26 cellular contexts compared by ENCODE assay signal in the genomic region with DNA sequence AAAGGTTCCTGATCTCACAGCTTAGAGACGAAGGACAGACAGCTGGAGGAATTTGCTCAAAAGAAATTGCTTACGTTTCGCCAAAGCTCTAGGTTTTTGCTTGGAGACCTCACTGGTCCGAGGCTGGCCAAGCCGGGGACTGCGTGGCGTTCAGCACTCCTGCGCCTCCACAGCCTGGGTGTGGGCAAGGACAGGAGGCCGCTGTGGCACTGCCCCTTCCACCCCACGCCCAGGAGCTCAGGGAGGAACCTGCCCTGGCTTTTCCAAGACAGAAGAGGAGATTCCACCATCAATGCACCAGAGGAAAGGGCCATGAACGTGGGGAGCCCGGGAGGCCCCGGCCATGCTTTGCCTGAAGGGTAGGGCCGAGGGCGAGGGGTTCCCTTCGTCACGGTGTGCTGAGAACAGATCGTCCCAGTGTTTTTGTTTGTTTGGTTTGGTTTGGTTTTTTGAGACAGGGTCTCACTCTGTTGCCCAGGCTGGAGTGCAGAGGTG.
DNase-seq lines count a peak whose midpoint lies in the region; ATAC-seq, FAIRE-seq and TF ChIP-seq lines count a peak whose summit lies in the region.
"Had no signal": no experiment of that assay in that cellular context is flagged by ENCODE, and none has a peak within 500 bp of the region (broad histone marks: within the 10 kb centered on the region; RNA-seq: fewer than 3 reads in every experiment).

No MANE protein-coding gene starts in this region.

- H3K36me3 ChIP-seq in GM23338 (ENCODE audit: insufficient read depth) (no peaks in the 10 kb centered on the region), keratinocyte (ENCODE audit: control insufficient read depth in 2 of 2, extremely low read depth in 1 of 2, insufficient read depth in 2 of 2, low read length in 2 of 2) (no peaks in the 10 kb centered on the region), spleen (no peaks in the 10 kb centered on the region)
- H3K36me3 ChIP-seq: BE2C; BLaER1 treated with 17β-estradiol and CSF1 and Interleukin-3, amounts not matched to agents 10 nM and 100 nM had no signal

- no peak overlapping the region for H3K23ac ChIP-seq in H9 (ENCODE audit: insufficient read length, low read depth, low read length)

- H3K4me1 Mint-ChIP-seq in GM23338 (peaks cover 17% of the 10 kb centered on the region), H9 (peaks cover 18 to 21% of the 10 kb centered on the region in 2 experiments)
- H3K4me1 Mint-ChIP-seq: CD8-positive, alpha-beta memory T cell had no signal

- H3K79me2 ChIP-seq in GM23338 (replicated peaks; ENCODE audit: insufficient read depth) = no peaks in the 10 kb centered on the region
- H3K79me2 ChIP-seq in H9 (ENCODE audit: insufficient read depth, low read length) = no peaks in the 10 kb centered on the region
- H3K79me2 ChIP-seq in keratinocyte (ENCODE audit: control insufficient read depth, insufficient read depth, low read length) = no peaks in the 10 kb centered on the region

- H3K9ac ChIP-seq in H9 (ENCODE audit: extremely low read depth, insufficient read length, low read length) (no peak overlapping the region), keratinocyte (ENCODE audit: control insufficient read depth, extremely low read depth, insufficient read depth, low read length) (peak overlapping the region; percentile 39)
- H3K9ac ChIP-seq: BLaER1 treated with 17β-estradiol and CSF1 and Interleukin-3, amounts not matched to agents 10 nM and 100 nM; GM23248 had no signal

- no peak overlapping the region for H2BK5ac ChIP-seq in H9 (ENCODE audit: insufficient read length, low read length)

- H3K4me3 ChIP-seq in GM23338 (no peak overlapping the region), keratinocyte (ENCODE audit: control insufficient read depth in 2 of 3, extremely low read depth in 1 of 3, insufficient read depth in 2 of 3, low read depth in 1 of 3, low read length in 3 of 3) (peak overlapping the region in 1 of 3 experiments; percentile 49), spleen (no peak overlapping the region)
- H3K4me3 ChIP-seq: A549; BLaER1 treated with 17β-estradiol and CSF1 and Interleukin-3, amounts not matched to agents 10 nM and 100 nM; GM12878; GM23248 had no signal

- H3K23me2 ChIP-seq in H9 (ENCODE audit: insufficient read length, low read depth, low read length, poor library complexity, severe bottlenecking) = no peaks in the 10 kb centered on the region

- intact Hi-C loops in spleen (cut with DNase I; ENCODE audit: low total_unique reads) = no loop called here

- H3K56ac ChIP-seq in H9 (ENCODE audit: insufficient read length, low read depth, low read length) = no peak overlapping the region

- no peak overlapping the region for H2AK5ac ChIP-seq in H9 (ENCODE audit: insufficient read length, low read length)

- H3K14ac ChIP-seq in H9 (ENCODE audit: insufficient read depth, low read length) = no peak overlapping the region

- TF ChIP-seq CTCF in GM23338 (conservative IDR thresholded peaks at IDR 0.05; ENCODE audit: low read depth in 2 of 2) (no peak), H9 (conservative IDR thresholded peaks at IDR 0.05) (no peak), keratinocyte (optimal IDR thresholded peaks at IDR 0.05 in 1 of 3, IDR thresholded peaks at IDR 0.05 in 1 of 3, conservative IDR thresholded peaks at IDR 0.05 in 1 of 3; ENCODE audit: extremely low read depth in 1 of 3, insufficient read depth in 2 of 3, low read length in 3 of 3) (no peak), spleen (IDR thresholded peaks at IDR 0.05 in 8 of 11, conservative IDR thresholded peaks at IDR 0.05 in 3 of 11) (no peak)

- no peaks in the 10 kb centered on the region for H3K9me2 ChIP-seq in GM23338 (ENCODE audit: insufficient read depth)

- H3K79me1 ChIP-seq in H9 (ENCODE audit: insufficient read depth, low read depth, low read length, poor library complexity, severe bottlenecking) = no peaks in the 10 kb centered on the region

- no peaks in the 10 kb centered on the region for H3K27me3 ChIP-seq in GM23338 (ENCODE audit: insufficient read depth)
- H3K27me3 ChIP-seq in H9 (ENCODE audit: insufficient read depth, low read length) = no peaks in the 10 kb centered on the region
- H3K27me3 ChIP-seq in keratinocyte (ENCODE audit: control insufficient read depth, extremely low read depth, insufficient read depth, low read length) = no peaks in the 10 kb centered on the region
- H3K27me3 ChIP-seq in spleen (replicated peaks in 1 of 7) = peaks cover 0 to 30% (median 0%) of the 10 kb centered on the region in 7 donors
- H3K27me3 ChIP-seq: BE2C had no signal

- H3K4me3 Mint-ChIP-seq in GM23338 (no peak overlapping the region), H9 (no peak overlapping the region)
- H3K4me3 Mint-ChIP-seq: CD14-positive monocyte; CD4-positive, alpha-beta T cell; CD8-positive, alpha-beta memory T cell had no signal

- H2BK12ac ChIP-seq in H9 (ENCODE audit: insufficient read length, low read depth, low read length) = no peak overlapping the region

- peaks cover 4% of the 10 kb centered on the region for H3K27me3 Mint-ChIP-seq in GM23338 (ENCODE audit: insufficient read depth, low read depth, poor library complexity)
- peaks cover 4% of the 10 kb centered on the region for H3K27me3 Mint-ChIP-seq in H9 (ENCODE audit: low read depth)

- FAIRE-seq in keratinocyte (lab: Jason Lieb, UNC) = no peak
- FAIRE-seq: A549, D721Med, GM12878, GM19239, H54 had no signal

- no peak overlapping the region for H2BK120ac ChIP-seq in H9 (ENCODE audit: low read depth, low read length, poor library complexity, severe bottlenecking)

- peak overlapping the region; percentile 85 for H2AFZ ChIP-seq in GM23338
- H2AFZ ChIP-seq in H9 (ENCODE audit: low read length) = no peak overlapping the region
- H2AFZ ChIP-seq in keratinocyte (ENCODE audit: control insufficient read depth, low read length) = peak overlapping the region; percentile 83
- H2AFZ ChIP-seq: GM23248 had no signal

- H4K5ac ChIP-seq in H9 (ENCODE audit: insufficient read length, low read depth, low read length) = no peak overlapping the region

- no peak overlapping the region for H3K4me2 ChIP-seq in GM23338
- H3K4me2 ChIP-seq in H9 (ENCODE audit: insufficient read depth, insufficient read length, low read length) = no peak overlapping the region
- peak overlapping the region; percentile 57 for H3K4me2 ChIP-seq in keratinocyte (ENCODE audit: control insufficient read depth, extremely low read depth, insufficient read depth, low read depth, low read length)
- H3K4me2 ChIP-seq: A549 had no signal

- H4K8ac ChIP-seq in H9 (replicated peaks; ENCODE audit: insufficient read length, low read depth, low read length) = no peak overlapping the region

- H3K36me3 Mint-ChIP-seq in GM23338 (ENCODE audit: low read depth) (peaks cover 3% of the 10 kb centered on the region; the same call in 2 of the 3 replicates), H9 (ENCODE audit: insufficient read depth in 1 of 3, low read depth in 3 of 3) (peaks cover 2 to 6% (median 3%) of the 10 kb centered on the region in 3 experiments; a peak in 5 of 7 replicates)
- H3K36me3 Mint-ChIP-seq: CD14-positive monocyte had no signal

- peak overlapping the region; percentile 48 for H3K18ac ChIP-seq in H9 (ENCODE audit: insufficient read length, low read depth, low read length)

- H3K27ac Mint-ChIP-seq in GM23338 (no peak overlapping the region; the same call in 1 of the 2 replicates), H9 (no peak overlapping the region)
- H3K27ac Mint-ChIP-seq: CD14-positive monocyte; CD4-positive, alpha-beta T cell; CD8-positive, alpha-beta memory T cell had no signal

- peaks cover 2% of the 10 kb centered on the region; the same call in 1 of the 2 replicates for H3K4me1 ChIP-seq in GM23338 (ENCODE audit: insufficient read depth)
- H3K4me1 ChIP-seq in H9 (ENCODE audit: insufficient read depth, low read length) = no peaks in the 10 kb centered on the region
- peaks cover 24% of the 10 kb centered on the region for H3K4me1 ChIP-seq in keratinocyte (ENCODE audit: control insufficient read depth, extremely low read depth, insufficient read depth, low read length)
- no peaks in the 10 kb centered on the region for H3K4me1 ChIP-seq in spleen
- H3K4me1 ChIP-seq: A549, BE2C had no signal

- dilution Hi-C loops in keratinocyte (cut with MboI; ENCODE audit: extremely low pct_ligation_motif_present, low sequenced_read_pairs) = no loop called here

- H3T11ph ChIP-seq in H9 (ENCODE audit: low read length) = no peak overlapping the region

- H3K4ac ChIP-seq in H9 (ENCODE audit: low read depth, low read length) = no peak overlapping the region

- DNase-seq in GM23338 (ENCODE audit: low spot score) = no peak
- DNase-seq in H9 = no peak
- no peak for DNase-seq in keratinocyte (ENCODE audit: low read depth, low spot score)
- peak; percentile 60 for DNase-seq in spleen
- DNase-seq in NCI-H1417 (lab: John Stamatoyannopoulos, UW) = no peak
- DNase-seq in NCI-H1092 treated with DMSO at 0.1 percent for 48 hours (lab: John Stamatoyannopoulos, UW) = no peak
- DNase-seq: 8988T; ACHN; AML-193; BE2C; CD4-positive, alpha-beta T cell; CD8-positive, alpha-beta memory T cell; DMS 273 treated with DMSO at 0.1 percent for 48 hours; DMS79; EL; GDM1; GM23248 had no signal

- WGBS in H9 (ENCODE audit: extremely low coverage, insufficient read length, low lambda C conversion rate) = no CpG with 5 or more reads among the region's 18 CpGs
- 88 to 96% (median 90%) methylated on average over 18 of the region's 18 CpGs for WGBS in spleen, 5 donors

- H4K91ac ChIP-seq in H9 (ENCODE audit: insufficient read length, low read depth, low read length) = no peak overlapping the region

- no peaks in the 10 kb centered on the region for H4K20me1 ChIP-seq in GM23338 (replicated peaks; ENCODE audit: insufficient read depth)
- H4K20me1 ChIP-seq in H9 (ENCODE audit: control insufficient read depth, insufficient read depth, insufficient read length) = no peaks in the 10 kb centered on the region
- no peaks in the 10 kb centered on the region for H4K20me1 ChIP-seq in keratinocyte (ENCODE audit: control insufficient read depth, extremely low read depth, insufficient read depth, low read length)
- H4K20me1 ChIP-seq: BLaER1 treated with 17β-estradiol and CSF1 and Interleukin-3, amounts not matched to agents 10 nM and 100 nM had no signal

- H2BK15ac ChIP-seq in H9 (ENCODE audit: low read depth, low read length) = no peak overlapping the region

- peaks cover 2% of the 10 kb centered on the region for H3K9me3 ChIP-seq in H9 (ENCODE audit: control insufficient read depth, low read depth, low read length)
- H3K9me3 ChIP-seq in keratinocyte (ENCODE audit: control insufficient read depth, low read depth, low read length) = no peaks in the 10 kb centered on the region
- peaks cover 0 to 8% (median 3%) of the 10 kb centered on the region in 8 donors for H3K9me3 ChIP-seq in spleen
- H3K9me3 ChIP-seq: A549, BE2C had no signal

- H2BK20ac ChIP-seq in H9 (ENCODE audit: low read depth, low read length, poor library complexity, severe bottlenecking) = no peak overlapping the region

- no peaks in the 10 kb centered on the region for H3K9me1 ChIP-seq in keratinocyte (ENCODE audit: control insufficient read depth, extremely low read depth, insufficient read depth, low read length)

- no peak for ATAC-seq in GM23338
- no peak for ATAC-seq in HG02798 (IDR thresholded peaks at IDR 0.05; ENCODE audit: poor library complexity, unreplicated experiment)
- ATAC-seq: A549, GM12878, HCT116 had no signal

- H3K27ac ChIP-seq in GM23338 (ENCODE audit: low read depth) (no peak overlapping the region), H9 (ENCODE audit: insufficient read length, low read depth, low read length) (no peak overlapping the region), keratinocyte (ENCODE audit: control insufficient read depth, insufficient read depth, low read length) (peak overlapping the region; percentile 50), spleen (no peak overlapping the region)
- H3K27ac ChIP-seq: A549; BLaER1 treated with 17β-estradiol and CSF1 and Interleukin-3, amounts not matched to agents 10 nM and 100 nM; GM23248 had no signal

- peaks cover 6% of the 10 kb centered on the region for H3K9me3 Mint-ChIP-seq in GM23338
- H3K9me3 Mint-ChIP-seq in H9 = peaks cover 5 to 6% of the 10 kb centered on the region in 2 experiments
- H3K9me3 Mint-ChIP-seq: CD4-positive, alpha-beta T cell had no signal

- no peaks in the 10 kb centered on the region for H3F3A ChIP-seq in GM23338 (replicated peaks; ENCODE audit: low read depth)

- TF ChIP-seq POLR2A in spleen (IDR thresholded peaks at IDR 0.05) = no peak
